In genomic region chr12:66189476-66189823, GRCh38 we compare ENCODE assay signal across 8 cellular contexts. TPM values are rescaled to one million over a fixed set of nuclear protein-coding genes. Genes with fewer than 3 reads are reported as not detected.
DNase-seq lines count a peak whose midpoint lies in the region; ATAC-seq and TF ChIP-seq lines count a peak whose summit lies in the region.

No MANE protein-coding gene starts in this region.

- H3K27me3 ChIP-seq in CD4-positive, CD25-positive, alpha-beta regulatory T cell (ENCODE audit: control insufficient read depth, insufficient read depth, low read length) = peaks cover 6% of the 10 kb centered on the region

- intact Hi-C loops in dendritic cell treated with granulocyte-macrophage colony-stimulating factor and Interleukin-4, amounts not matched to agents 40 ng/mL and 50 ng/mL, for 4 days (cut with micrococcal nuclease) = loop anchor here (5.0 kb wide), 1 partner anchor 37 kb away; no protein-coding TSS in a partner anchor

- peaks cover 0 to 8% (median 4%) of the 10 kb centered on the region in 7 donors for H3K9me3 Mint-ChIP-seq in CD4-positive, CD25-positive, alpha-beta regulatory T cell
- H3K9me3 Mint-ChIP-seq in dendritic cell treated with granulocyte-macrophage colony-stimulating factor and Interleukin-4, amounts not matched to agents 40 ng/mL and 50 ng/mL, for 4 days = peaks cover 7% of the 10 kb centered on the region
- peaks cover 6% of the 10 kb centered on the region for H3K9me3 Mint-ChIP-seq in nephron

- peaks cover 21% of the 10 kb centered on the region for H3K27me3 Mint-ChIP-seq in CD4-positive, CD25-positive, alpha-beta regulatory T cell
- no peaks in the 10 kb centered on the region for H3K27me3 Mint-ChIP-seq in dendritic cell treated with granulocyte-macrophage colony-stimulating factor and Interleukin-4, amounts not matched to agents 40 ng/mL and 50 ng/mL, for 4 days
- peaks cover 32% of the 10 kb centered on the region for H3K27me3 Mint-ChIP-seq in nephron (ENCODE audit: low read depth)

- TF ChIP-seq CTCF in nephron (IDR thresholded peaks at IDR 0.05; ENCODE audit: unreplicated experiment in 3 of 3) = no peak

- H3K27ac Mint-ChIP-seq in CD4-positive, CD25-positive, alpha-beta regulatory T cell = no peak overlapping the region
- peak overlapping the region; percentile 97 for H3K27ac Mint-ChIP-seq in dendritic cell treated with granulocyte-macrophage colony-stimulating factor and Interleukin-4, amounts not matched to agents 40 ng/mL and 50 ng/mL, for 4 days
- no peak overlapping the region for H3K27ac Mint-ChIP-seq in nephron

- peaks cover 5 to 17% (median 12%) of the 10 kb centered on the region in 4 donors for H3K4me1 Mint-ChIP-seq in CD4-positive, CD25-positive, alpha-beta regulatory T cell
- peaks cover 56% of the 10 kb centered on the region for H3K4me1 Mint-ChIP-seq in dendritic cell treated with granulocyte-macrophage colony-stimulating factor and Interleukin-4, amounts not matched to agents 40 ng/mL and 50 ng/mL, for 4 days (ENCODE audit: low read depth)
- no peaks in the 10 kb centered on the region for H3K4me1 Mint-ChIP-seq in nephron

- peaks cover 0 to 4% of the 10 kb centered on the region in 2 experiments for H3K9me3 ChIP-seq in CD4-positive, CD25-positive, alpha-beta regulatory T cell (ENCODE audit: control insufficient read depth in 2 of 2, low read length in 2 of 2)

- H3K4me3 Mint-ChIP-seq in CD4-positive, CD25-positive, alpha-beta regulatory T cell = peak overlapping the region; percentile 18 to 76 (median 54)
- peak overlapping the region; percentile 83 for H3K4me3 Mint-ChIP-seq in dendritic cell treated with granulocyte-macrophage colony-stimulating factor and Interleukin-4, amounts not matched to agents 40 ng/mL and 50 ng/mL, for 4 days
- H3K4me3 Mint-ChIP-seq in nephron = peak overlapping the region; percentile 43 to 49 (median 47)

- peak overlapping the region; percentile 62 for H3K4me3 ChIP-seq in CD4-positive, CD25-positive, alpha-beta regulatory T cell (ENCODE audit: low read depth, low read length)

- H3K27ac ChIP-seq in CD4-positive, CD25-positive, alpha-beta regulatory T cell (ENCODE audit: insufficient read depth, low read length, poor library complexity, severe bottlenecking) = no peak overlapping the region

- DNase-seq in CD4-positive, CD25-positive, alpha-beta regulatory T cell = no peak
- DNase-seq in NCI-H1105 (lab: John Stamatoyannopoulos, UW) (no peak), dedifferentiated amniotic fluid mesenchymal stem cell (ENCODE audit: extremely low spot score) (no peak), RPMI8226 (no peak)

- H3K36me3 Mint-ChIP-seq in CD4-positive, CD25-positive, alpha-beta regulatory T cell = no peaks in the 10 kb centered on the region
- H3K36me3 Mint-ChIP-seq in dendritic cell treated with granulocyte-macrophage colony-stimulating factor and Interleukin-4, amounts not matched to agents 40 ng/mL and 50 ng/mL, for 4 days (ENCODE audit: low read depth) = peaks cover 4% of the 10 kb centered on the region
- no peaks in the 10 kb centered on the region for H3K36me3 Mint-ChIP-seq in nephron (ENCODE audit: low read depth)

- ATAC-seq in CD4-positive, CD25-positive, alpha-beta regulatory T cell (ENCODE audit: low read depth in 2 of 2) = no peak
- ATAC-seq in HG02870 (IDR thresholded peaks at IDR 0.05; ENCODE audit: unreplicated experiment) (peak; percentile 4), GM21619 (IDR thresholded peaks at IDR 0.05; ENCODE audit: unreplicated experiment) (no peak)

- no peaks in the 10 kb centered on the region for H3K4me1 ChIP-seq in CD4-positive, CD25-positive, alpha-beta regulatory T cell (ENCODE audit: control insufficient read depth, insufficient read depth, low read length, poor library complexity, severe bottlenecking)

- no peaks in the 10 kb centered on the region for H3K36me3 ChIP-seq in CD4-positive, CD25-positive, alpha-beta regulatory T cell (ENCODE audit: control insufficient read depth, insufficient read depth, low read length)

RNA-seq across cellular contexts. Expression of gene IRAK3, which starts 0.4 kb away (rescaled TPM):
- total RNA-seq in CD4-positive, CD25-positive, alpha-beta regulatory T cell = 3.6 TPM
- polyA plus RNA-seq in CD4-positive, CD25-positive, alpha-beta regulatory T cell = 1 to 10 TPM in 2 of 4 donors, under 1 TPM in 2; 0.23 to 1.6 (median 1.1) TPM

RNA-seq across cellular contexts. Expression of gene TMBIM4, which starts 19.7 kb away (rescaled TPM):
- total RNA-seq in CD4-positive, CD25-positive, alpha-beta regulatory T cell = 51.1 TPM
- 100 to 1,000 TPM; 313 to 470 (median 385) TPM for polyA plus RNA-seq in CD4-positive, CD25-positive, alpha-beta regulatory T cell

RNA-seq across cellular contexts. Expression of gene LLPH, which starts 58.9 kb away (rescaled TPM):
- 32.9 TPM for total RNA-seq in CD4-positive, CD25-positive, alpha-beta regulatory T cell
- polyA plus RNA-seq in CD4-positive, CD25-positive, alpha-beta regulatory T cell = 10 to 100 TPM; 31.2 to 52.4 (median 40.3) TPM
